In the genomic region with DNA sequence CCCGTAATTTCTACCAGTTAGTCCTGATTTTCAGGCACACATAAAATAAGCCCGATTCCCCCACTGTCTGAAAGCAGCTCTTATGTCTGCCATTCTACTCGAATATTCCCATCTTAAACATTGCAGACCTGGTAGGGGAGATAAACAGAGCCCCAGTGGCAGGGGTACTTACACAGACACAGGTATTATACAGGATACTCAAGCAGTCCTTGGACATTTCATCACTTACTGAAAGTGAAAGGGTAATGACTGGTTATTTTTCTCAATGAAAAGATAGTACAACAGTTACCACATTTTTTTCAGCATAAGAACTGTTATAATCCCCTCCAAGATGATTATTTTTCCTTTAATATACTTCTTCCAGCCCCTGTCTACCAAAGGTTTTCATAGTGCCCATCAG, we compare ENCODE assay signal across 19 cellular contexts. TPM values are rescaled to one million over a fixed set of nuclear protein-coding genes. Genes with fewer than 3 reads are reported as not detected.
DNase-seq lines count a peak whose midpoint lies in the region; ATAC-seq and TF ChIP-seq lines count a peak whose summit lies in the region.
"Had no signal": no experiment of that assay in that cellular context is flagged by ENCODE, and none has a peak within 500 bp of the region (broad histone marks: within the 10 kb centered on the region; RNA-seq: fewer than 3 reads in every experiment).

No MANE protein-coding gene starts in this region.

- no peaks in the 10 kb centered on the region for H3K9me3 Mint-ChIP-seq in CD8-positive, alpha-beta memory T cell
- no peaks in the 10 kb centered on the region for H3K9me3 Mint-ChIP-seq in activated CD8-positive, alpha-beta T cell treated with anti-CD3 and anti-CD28 coated beads for 36 hours
- H3K9me3 Mint-ChIP-seq in memory B cell, result peaks cover 2% of the 10 kb centered on the region
- H3K9me3 Mint-ChIP-seq: endodermal cell, immature natural killer cell had no signal

- H3K4me3 ChIP-seq in CD8-positive, alpha-beta memory T cell (ENCODE audit: low read length), result no peak overlapping the region
- H3K4me3 ChIP-seq in GM06990 (replicated peaks; ENCODE audit: low read depth, low read length) (no peak overlapping the region), spleen (no peak overlapping the region)
- H3K4me3 ChIP-seq: heart right ventricle, upper lobe of left lung had no signal

- CTCF ChIA-PET in CD8-positive, alpha-beta memory T cell (lab: Charles Lee), result no interaction called here
- CTCF ChIA-PET in activated CD8-positive, alpha-beta T cell treated with anti-CD3 and anti-CD28 coated beads for 36 hours (lab: Charles Lee), result interaction anchor here (1.0 kb wide), 1 partner anchor 41 kb away, joined by 3 read pairs; no protein-coding TSS in a partner anchor

- no peaks in the 10 kb centered on the region for H3K27me3 Mint-ChIP-seq in CD8-positive, alpha-beta memory T cell
- H3K27me3 Mint-ChIP-seq in activated CD8-positive, alpha-beta T cell treated with anti-CD3 and anti-CD28 coated beads for 36 hours, result no peaks in the 10 kb centered on the region
- no peaks in the 10 kb centered on the region for H3K27me3 Mint-ChIP-seq in memory B cell

- no peak for DNase-seq in CD8-positive, alpha-beta memory T cell
- peak; percentile 19 for DNase-seq in GM06990 (ENCODE audit: extremely low read depth, insufficient read length)
- no peak for DNase-seq in activated CD8-positive, alpha-beta T cell treated with anti-CD3 and anti-CD28 coated beads for 36 hours
- no peak for DNase-seq in memory B cell (ENCODE audit: low spot score in 2 of 2)
- no peak for DNase-seq in spleen
- no peak for DNase-seq in Ammon's horn (ENCODE audit: low spot score)
- DNase-seq: activated CD4-positive, alpha-beta T cell treated with anti-CD3 and anti-CD28 coated beads, Interleukin-2, amount 50 U/mL, for 4 hours; endodermal cell; heart right ventricle; immature natural killer cell; NCI-H1092 treated with DMSO at 0.1 percent for 48 hours; NCI-H2029 treated with DMSO at 0.1 percent for 48 hours; NCI-H446 treated with DMSO at 0.1 percent for 48 hours; occipital lobe; right cardiac atrium; stimulated activated CD4-positive, alpha-beta T cell treated with anti-CD3 and anti-CD28 coated beads, Interleukin-15, amount 100 ng/mL, for 24 hours; upper lobe of left lung had no signal

- no peaks in the 10 kb centered on the region for H3K27me3 ChIP-seq in CD8-positive, alpha-beta memory T cell (ENCODE audit: insufficient read depth, low read length, poor library complexity, severe bottlenecking)
- H3K27me3 ChIP-seq in GM06990 (replicated peaks; ENCODE audit: control insufficient read depth, insufficient read depth, low read length), result no peaks in the 10 kb centered on the region
- H3K27me3 ChIP-seq in spleen (replicated peaks in 1 of 7), result no peaks in the 10 kb centered on the region
- H3K27me3 ChIP-seq: heart right ventricle, upper lobe of left lung had no signal

- H3K4me3 Mint-ChIP-seq in CD8-positive, alpha-beta memory T cell, result peak overlapping the region in 2 of 7 donors; percentile 46 to 78
- no peak overlapping the region for H3K4me3 Mint-ChIP-seq in activated CD8-positive, alpha-beta T cell treated with anti-CD3 and anti-CD28 coated beads for 36 hours
- H3K4me3 Mint-ChIP-seq in memory B cell, result no peak overlapping the region
- H3K4me3 Mint-ChIP-seq: endodermal cell had no signal

- no peaks in the 10 kb centered on the region for H3K4me1 ChIP-seq in CD8-positive, alpha-beta memory T cell (ENCODE audit: insufficient read depth, low read length)
- peaks cover 0 to 27% (median 15%) of the 10 kb centered on the region in 6 donors for H3K4me1 ChIP-seq in spleen

- peak overlapping the region in 5 of 8 donors; percentile 3 to 67 (median 38) for H3K27ac Mint-ChIP-seq in CD8-positive, alpha-beta memory T cell
- peak overlapping the region; percentile 97 for H3K27ac Mint-ChIP-seq in activated CD8-positive, alpha-beta T cell treated with anti-CD3 and anti-CD28 coated beads for 36 hours
- H3K27ac Mint-ChIP-seq in memory B cell, result peak overlapping the region; percentile 91
- H3K27ac Mint-ChIP-seq: endodermal cell had no signal

- WGBS in spleen, 5 donors, result 84 to 96% (median 94%) methylated on average over 3 of the region's 3 CpGs

- intact Hi-C loops in activated CD8-positive, alpha-beta T cell treated with anti-CD3 and anti-CD28 coated beads for 36 hours (cut with micrococcal nuclease), result no loop called here
- intact Hi-C loops in spleen (cut with DNase I; ENCODE audit: low total_unique reads), result no loop called here

- POLR2A ChIA-PET in CD8-positive, alpha-beta memory T cell (lab: Charles Lee), result interaction anchor here (0.6 kb wide), 1 partner anchor 141 kb away, joined by 5 read pairs; no protein-coding TSS in a partner anchor
- POLR2A ChIA-PET in activated CD8-positive, alpha-beta T cell treated with anti-CD3 and anti-CD28 coated beads for 36 hours (lab: Charles Lee), result interaction anchor here (0.6 kb wide), 2 partner anchors 33 to 227 kb away, joined by 3 read pairs; no protein-coding TSS in a partner anchor

- TF ChIP-seq CTCF in GM06990 (IDR thresholded peaks at IDR 0.05; ENCODE audit: insufficient read depth, low read length, poor library complexity, severe bottlenecking), result no peak
- no peak for TF ChIP-seq CTCF in activated CD8-positive, alpha-beta T cell treated with anti-CD3 and anti-CD28 coated beads for 36 hours (IDR thresholded peaks at IDR 0.05)
- no peak for TF ChIP-seq CTCF in spleen (IDR thresholded peaks at IDR 0.05 in 8 of 11, conservative IDR thresholded peaks at IDR 0.05 in 3 of 11)

- no peaks in the 10 kb centered on the region for H3K9me3 ChIP-seq in CD8-positive, alpha-beta memory T cell (ENCODE audit: low read length)
- no peaks in the 10 kb centered on the region for H3K9me3 ChIP-seq in spleen
- H3K9me3 ChIP-seq: heart right ventricle, upper lobe of left lung had no signal

- ATAC-seq in activated CD8-positive, alpha-beta T cell treated with anti-CD3 and anti-CD28 coated beads for 36 hours, result peak; percentile 34
- ATAC-seq in memory B cell (ENCODE audit: low read depth) (no peak), HG03108 (IDR thresholded peaks at IDR 0.05; ENCODE audit: unreplicated experiment) (no peak)
- ATAC-seq: right cardiac atrium had no signal

- H3K27ac ChIP-seq in CD8-positive, alpha-beta memory T cell (ENCODE audit: low read depth, low read length), result no peak overlapping the region
- H3K27ac ChIP-seq in spleen, result no peak overlapping the region
- H3K27ac ChIP-seq: RWPE1 had no signal

- peaks cover 28 to 51% (median 44%) of the 10 kb centered on the region in 3 donors for H3K4me1 Mint-ChIP-seq in CD8-positive, alpha-beta memory T cell
- H3K4me1 Mint-ChIP-seq in activated CD8-positive, alpha-beta T cell treated with anti-CD3 and anti-CD28 coated beads for 36 hours (ENCODE audit: low read depth), result peaks cover 35% of the 10 kb centered on the region
- H3K4me1 Mint-ChIP-seq in memory B cell, result peaks cover 21% of the 10 kb centered on the region

- peaks cover 0 to 67% (median 19%) of the 10 kb centered on the region in 3 donors for H3K36me3 Mint-ChIP-seq in CD8-positive, alpha-beta memory T cell
- peaks cover 36% of the 10 kb centered on the region for H3K36me3 Mint-ChIP-seq in activated CD8-positive, alpha-beta T cell treated with anti-CD3 and anti-CD28 coated beads for 36 hours (ENCODE audit: low read depth)
- H3K36me3 Mint-ChIP-seq in memory B cell, result peaks cover 21% of the 10 kb centered on the region

- no peak for TF ChIP-seq POLR2A in spleen (IDR thresholded peaks at IDR 0.05)

- H3K36me3 ChIP-seq in CD8-positive, alpha-beta memory T cell (ENCODE audit: insufficient read depth, low read length), result peaks cover 15% of the 10 kb centered on the region
- peaks cover 3% of the 10 kb centered on the region for H3K36me3 ChIP-seq in GM06990 (ENCODE audit: control insufficient read depth, insufficient read depth, low read length)
- peaks cover 0 to 77% (median 16%) of the 10 kb centered on the region in 6 donors for H3K36me3 ChIP-seq in spleen

RNA-seq across cellular contexts. Expression of gene TRPC4AP, which starts 37.8 kb away (rescaled TPM):
- 10 to 100 TPM; 51.2 to 53.4 TPM for total RNA-seq in CD8-positive, alpha-beta memory T cell
- polyA plus RNA-seq in CD8-positive, alpha-beta memory T cell, result 59.8 TPM
- 10 to 100 TPM; 34.2 to 38.2 TPM for total RNA-seq in activated CD8-positive, alpha-beta T cell treated with anti-CD3 and anti-CD28 coated beads for 36 hours
- total RNA-seq in spleen, result 10 to 100 TPM; 59.2 to 81.7 (median 67.1) TPM
- polyA plus RNA-seq in spleen, result 10 to 100 TPM; 26.3 to 45.9 (median 34.9) TPM

Comparison
In these comparisons a context has a peak if more than half of its experiments do, and no peak if none do; other contexts are left out.
1. H3K27ac Mint-ChIP-seq: peak in every context shown above with its lines; median percentile 97 in activated CD8-positive, alpha-beta T cell treated with anti-CD3 and anti-CD28 coated beads for 36 hours; 91 in memory B cell; 38 in CD8-positive, alpha-beta memory T cell.